ENCODE assay signal across 1 cellular context in the genomic region with DNA sequence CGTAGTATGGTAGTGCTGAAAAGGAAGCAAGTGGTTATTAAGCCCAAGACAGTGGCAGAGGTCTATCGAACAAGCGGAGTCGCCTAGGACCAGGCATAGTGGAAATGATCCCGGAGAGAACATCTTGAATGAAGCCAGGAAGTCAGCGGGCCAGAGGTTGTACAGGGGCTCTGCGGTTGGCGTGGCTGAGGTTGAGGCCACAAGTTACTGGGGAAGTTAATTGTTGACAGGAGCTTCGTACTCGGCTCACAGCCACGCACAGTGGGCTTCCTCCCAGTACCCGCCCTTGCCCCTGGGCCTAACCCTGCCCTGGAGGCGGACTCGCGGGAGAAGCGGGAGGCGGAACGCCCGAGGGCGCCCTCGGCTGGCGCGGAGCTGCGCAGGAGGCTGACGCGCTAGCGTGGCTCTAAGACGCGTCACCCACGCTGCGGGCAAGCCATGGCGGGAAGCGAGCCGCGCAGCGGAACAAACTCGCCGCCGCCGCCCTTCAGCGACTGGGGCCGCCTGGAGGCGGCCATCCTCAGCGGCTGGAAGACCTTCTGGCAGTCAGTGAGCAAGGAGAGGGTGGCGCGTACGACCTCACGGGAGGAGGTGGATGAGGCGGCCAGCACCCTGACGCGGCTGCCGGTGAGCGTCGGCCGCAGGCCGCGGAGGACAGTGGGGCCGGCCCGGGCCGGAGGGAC.
TF ChIP-seq lines count a peak whose summit lies in the region.

TSS of gene FBXO4 (plus strand) at position 410 of the 683 bp plus-strand sequence. CDS start at position 439, 29 bp downstream.

TF ChIP-seq in A549, 52 proteins besides CTCF, POLR2A, EP300 and RAD21 (continued from another document):
- TF ChIP-seq REST (IDR thresholded peaks at IDR 0.05) (no peak), USF2 (IDR thresholded peaks at IDR 0.05) (no peak), PBX3 (IDR thresholded peaks at IDR 0.05) (peak; percentile 44; the same call in 1 of the 2 replicates), JUNB (IDR thresholded peaks at IDR 0.05) (no peak), EHMT2 (IDR thresholded peaks at IDR 0.05; ENCODE audit: low read depth) (no peak), HOXB5 (CRISPR knock-in tag; IDR thresholded peaks at IDR 0.05) (no peak), ZNF302 (CRISPR knock-in tag; IDR thresholded peaks at IDR 0.05) (no peak), E2F6 (IDR thresholded peaks at IDR 0.05; ENCODE audit: borderline replicate concordance, low read depth) (peak; percentile 88), KDM1A (IDR thresholded peaks at IDR 0.05; ENCODE audit: low read depth) (no peak)
- TF ChIP-seq, protein P1, sequence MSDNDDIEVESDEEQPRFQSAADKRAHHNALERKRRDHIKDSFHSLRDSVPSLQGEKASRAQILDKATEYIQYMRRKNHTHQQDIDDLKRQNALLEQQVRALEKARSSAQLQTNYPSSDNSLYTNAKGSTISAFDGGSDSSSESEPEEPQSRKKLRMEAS (IDR thresholded peaks at IDR 0.05): peak; percentile 93
